11 cellular contexts compared by ENCODE assay signal in genomic region chr7:91046322-91047088, GRCh38.
DNase-seq lines count a peak whose midpoint lies in the region; ATAC-seq and TF ChIP-seq lines count a peak whose summit lies in the region.
"Had no signal": no experiment of that assay in that cellular context is flagged by ENCODE, and none has a peak within 500 bp of the region (broad histone marks: within the 10 kb centered on the region; RNA-seq: fewer than 3 reads in every experiment).

No MANE protein-coding gene starts in this region.

- DNase-seq in AG04450 (ENCODE audit: low read depth, low spot score) = no peak
- no peak for DNase-seq in H9
- peak; percentile 16 for DNase-seq in astrocyte of the spinal cord (ENCODE audit: low read depth, low spot score)
- DNase-seq in lower lobe of right lung = no peak
- no peak for DNase-seq in NCI-H2196 (lab: John Stamatoyannopoulos, UW; ENCODE audit: unreplicated experiment)
- no peak for DNase-seq in naive thymus-derived CD4-positive, alpha-beta T cell
- no peak for DNase-seq in SKM-1 (lab: John Stamatoyannopoulos, UW; ENCODE audit: unreplicated experiment)
- DNase-seq: activated gamma-delta T cell, NCI-H2227 treated with DMSO at 0.1 percent for 48 hours, nephron progenitor cell had no signal

- H3K27me3 ChIP-seq in AG04450 (ENCODE audit: control insufficient read depth, insufficient read depth, low read length) = no peaks in the 10 kb centered on the region
- peaks cover 4% of the 10 kb centered on the region; the same call in 1 of the 2 replicates for H3K27me3 ChIP-seq in H9 (ENCODE audit: insufficient read depth, low read length)
- no peaks in the 10 kb centered on the region for H3K27me3 ChIP-seq in lower lobe of right lung (ENCODE audit: low read depth)
- H3K27me3 ChIP-seq in naive thymus-derived CD4-positive, alpha-beta T cell (ENCODE audit: control insufficient read depth in 2 of 2, insufficient read depth in 2 of 2, low read length in 2 of 2) = no peaks in the 10 kb centered on the region

- no peak overlapping the region for H3K27ac Mint-ChIP-seq in H9
- H3K27ac Mint-ChIP-seq in naive thymus-derived CD4-positive, alpha-beta T cell = no peak overlapping the region
- H3K27ac Mint-ChIP-seq: nephron progenitor cell had no signal

- no peak overlapping the region for H4K91ac ChIP-seq in H9 (ENCODE audit: insufficient read length, low read depth, low read length)

- in situ Hi-C loops in astrocyte of the spinal cord (cut with HindIII; ENCODE audit: low sequenced_read_pairs) = no loop called here

- H3K14ac ChIP-seq in H9 (ENCODE audit: insufficient read depth, low read length) = no peak overlapping the region

- POLR2A ChIA-PET in AG04450 (lab: Yijun Ruan, JAX) = no interaction called here
- POLR2A ChIA-PET in naive thymus-derived CD4-positive, alpha-beta T cell (lab: Charles Lee) = no interaction called here

- no peaks in the 10 kb centered on the region for H3K9me3 ChIP-seq in AG04450 (ENCODE audit: control insufficient read depth, insufficient read depth, low read length)
- H3K9me3 ChIP-seq in H9 (ENCODE audit: control insufficient read depth, low read depth, low read length) = no peaks in the 10 kb centered on the region
- no peaks in the 10 kb centered on the region for H3K9me3 ChIP-seq in lower lobe of right lung
- no peaks in the 10 kb centered on the region for H3K9me3 ChIP-seq in naive thymus-derived CD4-positive, alpha-beta T cell (ENCODE audit: control insufficient read depth in 2 of 3, low read length in 3 of 3)

- no peak overlapping the region for H3K4ac ChIP-seq in H9 (ENCODE audit: low read depth, low read length)

- H3K27me3 Mint-ChIP-seq in H9 (ENCODE audit: low read depth) = peaks cover 28% of the 10 kb centered on the region
- H3K27me3 Mint-ChIP-seq in naive thymus-derived CD4-positive, alpha-beta T cell = peaks cover 0 to 4% (median 0%) of the 10 kb centered on the region in 5 donors

- no peak overlapping the region for H4K8ac ChIP-seq in H9 (replicated peaks; ENCODE audit: insufficient read length, low read depth, low read length)

- no peaks in the 10 kb centered on the region for H3K79me2 ChIP-seq in H9 (ENCODE audit: insufficient read depth, low read length)

- no peak overlapping the region for H2BK15ac ChIP-seq in H9 (ENCODE audit: low read depth, low read length)

- H3K36me3 Mint-ChIP-seq in H9 (ENCODE audit: insufficient read depth in 1 of 3, low read depth in 3 of 3) = no peaks in the 10 kb centered on the region
- H3K36me3 Mint-ChIP-seq in naive thymus-derived CD4-positive, alpha-beta T cell = no peaks in the 10 kb centered on the region

- H3K9me3 Mint-ChIP-seq in H9 = no peaks in the 10 kb centered on the region
- peaks cover 0 to 3% (median 0%) of the 10 kb centered on the region in 11 donors for H3K9me3 Mint-ChIP-seq in naive thymus-derived CD4-positive, alpha-beta T cell
- H3K9me3 Mint-ChIP-seq: nephron progenitor cell had no signal

- no peak overlapping the region for H2AK5ac ChIP-seq in H9 (ENCODE audit: insufficient read length, low read length)

- TF ChIP-seq CTCF in AG04450 (IDR thresholded peaks at IDR 0.05; ENCODE audit: low read depth, low read length) = peak; percentile 39
- TF ChIP-seq CTCF in H9 (conservative IDR thresholded peaks at IDR 0.05) = peak; percentile 56
- TF ChIP-seq CTCF in astrocyte of the spinal cord (IDR thresholded peaks at IDR 0.05; ENCODE audit: low read depth, low read length) = no peak
- TF ChIP-seq CTCF in lower lobe of right lung (IDR thresholded peaks at IDR 0.05) = peak; percentile 18

- no peaks in the 10 kb centered on the region for H4K20me1 ChIP-seq in H9 (ENCODE audit: control insufficient read depth, insufficient read depth, insufficient read length)

- no peaks in the 10 kb centered on the region for H3K23me2 ChIP-seq in H9 (ENCODE audit: insufficient read length, low read depth, low read length, poor library complexity, severe bottlenecking)

- no peaks in the 10 kb centered on the region for H3K79me1 ChIP-seq in H9 (ENCODE audit: insufficient read depth, low read depth, low read length, poor library complexity, severe bottlenecking)

- no peak overlapping the region for H2BK5ac ChIP-seq in H9 (ENCODE audit: insufficient read length, low read length)

- no peak overlapping the region for H3K9ac ChIP-seq in H9 (ENCODE audit: extremely low read depth, insufficient read length, low read length)

- no peak overlapping the region for H3K4me3 ChIP-seq in AG04450 (ENCODE audit: low read depth, low read length)
- no peak overlapping the region for H3K4me3 ChIP-seq in astrocyte of the spinal cord (ENCODE audit: low read depth, low read length)
- H3K4me3 ChIP-seq in lower lobe of right lung = no peak overlapping the region
- no peak overlapping the region for H3K4me3 ChIP-seq in naive thymus-derived CD4-positive, alpha-beta T cell (ENCODE audit: low read length)

- no CpG with 5 or more reads among the region's 2 CpGs for WGBS in H9 (ENCODE audit: extremely low coverage, insufficient read length, low lambda C conversion rate)

- no peak overlapping the region for H3K4me3 Mint-ChIP-seq in H9
- no peak overlapping the region for H3K4me3 Mint-ChIP-seq in naive thymus-derived CD4-positive, alpha-beta T cell
- H3K4me3 Mint-ChIP-seq: nephron progenitor cell had no signal

- H3K56ac ChIP-seq in H9 (ENCODE audit: insufficient read length, low read depth, low read length) = no peak overlapping the region

- no peak overlapping the region for H3K23ac ChIP-seq in H9 (ENCODE audit: insufficient read length, low read depth, low read length)

- H2BK120ac ChIP-seq in H9 (ENCODE audit: low read depth, low read length, poor library complexity, severe bottlenecking) = no peak overlapping the region

- H2AFZ ChIP-seq in H9 (ENCODE audit: low read length) = no peak overlapping the region

- H3K4me1 Mint-ChIP-seq in H9 = peaks cover 34 to 36% of the 10 kb centered on the region in 2 experiments
- peaks cover 3 to 15% (median 9%) of the 10 kb centered on the region in 7 donors for H3K4me1 Mint-ChIP-seq in naive thymus-derived CD4-positive, alpha-beta T cell

- H4K5ac ChIP-seq in H9 (ENCODE audit: insufficient read length, low read depth, low read length) = no peak overlapping the region

- H3K4me2 ChIP-seq in H9 (ENCODE audit: insufficient read depth, insufficient read length, low read length) = no peak overlapping the region

- CTCF ChIA-PET in AG04450 (lab: Charles Lee) = interaction anchor here (1.0 to 1.6 kb wide), 4 partner anchors 36 to 738 kb away, joined by 3 to 4 read pairs (median 4); no protein-coding TSS in a partner anchor
- CTCF ChIA-PET in naive thymus-derived CD4-positive, alpha-beta T cell (lab: Charles Lee) = interaction anchor here (0.6 kb wide), 1 partner anchor 141 kb away, joined by 3 read pairs; no protein-coding TSS in a partner anchor

- no peak overlapping the region for H3K18ac ChIP-seq in H9 (ENCODE audit: insufficient read length, low read depth, low read length)

- ATAC-seq in lower lobe of right lung = no peak
- no peak for ATAC-seq in naive thymus-derived CD4-positive, alpha-beta T cell
- no peak for ATAC-seq in GM21723 (IDR thresholded peaks at IDR 0.05; ENCODE audit: unreplicated experiment)

- no peak overlapping the region for H3T11ph ChIP-seq in H9 (ENCODE audit: low read length)

- no peak overlapping the region for H2BK20ac ChIP-seq in H9 (ENCODE audit: low read depth, low read length, poor library complexity, severe bottlenecking)

- no peak overlapping the region for H2BK12ac ChIP-seq in H9 (ENCODE audit: insufficient read length, low read depth, low read length)

- H3K4me1 ChIP-seq in H9 (ENCODE audit: insufficient read depth, low read length) (peaks cover 15% of the 10 kb centered on the region; the same call in 1 of the 2 replicates), lower lobe of right lung (peaks cover 7% of the 10 kb centered on the region)
- peaks cover 0 to 3% of the 10 kb centered on the region in 2 donors for H3K4me1 ChIP-seq in naive thymus-derived CD4-positive, alpha-beta T cell (ENCODE audit: control insufficient read depth in 2 of 2, insufficient read depth in 2 of 2, low read length in 2 of 2)

- no peaks in the 10 kb centered on the region for H3K36me3 ChIP-seq in lower lobe of right lung
- H3K36me3 ChIP-seq in naive thymus-derived CD4-positive, alpha-beta T cell (ENCODE audit: control insufficient read depth in 2 of 3, insufficient read depth in 3 of 3, low read length in 3 of 3) = no peaks in the 10 kb centered on the region

- intact Hi-C loops in lower lobe of right lung (cut with DNase I) = no loop called here
- intact Hi-C loops in naive thymus-derived CD4-positive, alpha-beta T cell (cut with micrococcal nuclease) = no loop called here

- H3K27ac ChIP-seq in AG04450 (ENCODE audit: low read depth, low read length) (no peak overlapping the region), H9 (ENCODE audit: insufficient read length, low read depth, low read length) (no peak overlapping the region), lower lobe of right lung (peak overlapping the region; percentile 50)
- no peak overlapping the region for H3K27ac ChIP-seq in naive thymus-derived CD4-positive, alpha-beta T cell (ENCODE audit: low read depth, low read length)
